ENCODE assay signal across 10 cellular contexts in genomic region chr5:37950436-37950835, GRCh38.
"Had no signal": no experiment of that assay in that cellular context is flagged by ENCODE, and none has a peak within 500 bp of the region (broad histone marks: within the 10 kb centered on the region; RNA-seq: fewer than 3 reads in every experiment).

No MANE protein-coding gene starts in this region.

- H3K9me3 ChIP-seq: HAP-1 had no signal

- H2AFZ ChIP-seq: GM23248 had no signal

- H3K4me1 ChIP-seq: HAP-1 had no signal

- H3K4me3 ChIP-seq: GM23248, HAP-1 had no signal

- H3K27ac Mint-ChIP-seq: HFFc6, IgD-negative memory B cell had no signal

- FAIRE-seq: HepG2 had no signal

- H3K27ac ChIP-seq: GM23248, HL-60 had no signal

- H3K9me3 Mint-ChIP-seq: HFFc6 had no signal

- H3K36me3 ChIP-seq: HAP-1 had no signal

- ATAC-seq: HCT116, HepG2 had no signal

- H3K9ac ChIP-seq: GM23248 had no signal

- H3K4me1 Mint-ChIP-seq: IgD-negative memory B cell had no signal

- H3K27me3 Mint-ChIP-seq: IgD-negative memory B cell had no signal

- DNase-seq: GM23248, GOT3, H7, HFFc6, KBM-7 had no signal

- H3K4me3 Mint-ChIP-seq: HFFc6, IgD-negative memory B cell had no signal
